Comparison of ENCODE assay signal across 26 cellular contexts in genomic region chr20:46134716-46135115, GRCh38.
"Had no signal": no experiment of that assay in that cellular context is flagged by ENCODE, and none has a peak within 500 bp of the region (broad histone marks: within the 10 kb centered on the region; RNA-seq: fewer than 3 reads in every experiment).

No MANE protein-coding gene starts in this region.

- H3K9me3 ChIP-seq: left lung, lower lobe of right lung, ovary, prostate gland, suprapubic skin, thoracic aorta, tibial artery, upper lobe of right lung had no signal

- H3K36me3 ChIP-seq: left lung, lower lobe of right lung, neural progenitor cell, ovary, prostate gland, suprapubic skin, thoracic aorta, tibial artery, upper lobe of right lung had no signal

- H3K27ac ChIP-seq: left lung, lower lobe of right lung, neural progenitor cell, ovary, prostate gland, skin epidermis, suprapubic skin, thoracic aorta, tibial artery, upper lobe of right lung had no signal

- H3K4me2 ChIP-seq: neural progenitor cell had no signal

- H2AFZ ChIP-seq: neural progenitor cell had no signal

- H3K4me1 ChIP-seq: left lung, lower lobe of right lung, prostate gland had no signal

- H3K9ac ChIP-seq: neural progenitor cell had no signal

- H3K4me3 ChIP-seq: left lung, lower lobe of right lung, neural progenitor cell, ovary, prostate gland, skin epidermis, suprapubic skin, thoracic aorta, tibial artery, upper lobe of right lung had no signal

- DNase-seq: hypothalamus; immature natural killer cell; left colon; left lung; lower lobe of right lung; mesendoderm; naive B cell; natural killer cell; nephron progenitor cell; ovary; retina; right cardiac atrium; stimulated activated CD4-positive, alpha-beta T cell treated with anti-CD3 and anti-CD28 coated beads, Interleukin-12 subunit alpha, Interleukin-12 subunit beta, amount 100 ng/mL, for 4 hours; stimulated activated CD4-positive, alpha-beta T cell treated with anti-CD3 and anti-CD28 coated beads, Interleukin-15, amount 100 ng/mL, for 24 hours; stimulated activated CD4-positive, alpha-beta T cell treated with anti-CD3 and anti-CD28 coated beads, Interleukin-2, amount 100 ng/mL, for 24 hours; stimulated activated CD4-positive, alpha-beta T cell treated with anti-CD3 and anti-CD28 coated beads, Interleukin-4, amount 100 ng/mL, for 1 hour; stimulated activated naive CD4-positive, alpha-beta T cell; tibial artery; trophoblast cell; upper lobe of right lung had no signal

- H3K27me3 ChIP-seq: ovary had no signal

- ATAC-seq: left colon, left lung, lower lobe of right lung, natural killer cell, right cardiac atrium, sciatic nerve, upper lobe of right lung had no signal
